Comparison of ENCODE assay signal across 17 cellular contexts in genomic region chr15:25424073-25424472, GRCh38. TPM values are rescaled to one million over a fixed set of nuclear protein-coding genes. Genes with fewer than 3 reads are reported as not detected.
A peak's percentile ranks its signal among the peaks of the same experiment; 100 is the strongest.
DNase-seq lines count a peak whose midpoint lies in the region; ATAC-seq and TF ChIP-seq lines count a peak whose summit lies in the region.
"Had no signal": no experiment of that assay in that cellular context is flagged by ENCODE, and none has a peak within 500 bp of the region (broad histone marks: within the 10 kb centered on the region; RNA-seq: fewer than 3 reads in every experiment).

No MANE protein-coding gene starts in this region.

- no peak for ATAC-seq in activated CD8-positive, alpha-beta T cell treated with anti-CD3 and anti-CD28 coated beads for 36 hours
- ATAC-seq in activated CD8-positive, alpha-beta T cell treated with anti-CD3 and anti-CD28 coated beads, Interleukin-2, amount 10 ng/mL, durations not matched to agents 7 days and 5 days: no peak
- ATAC-seq in CD4-positive, alpha-beta T cell (ENCODE audit: poor library complexity): no peak
- ATAC-seq: GM23338 had no signal

- peaks cover 12% of the 10 kb centered on the region for H3K36me3 ChIP-seq in Loucy (ENCODE audit: insufficient read depth, low read length)
- peaks cover 76% of the 10 kb centered on the region for H3K36me3 ChIP-seq in Karpas-422 (ENCODE audit: insufficient read depth, low read length)

- peaks cover 100% of the 10 kb centered on the region for H3K79me2 ChIP-seq in Loucy (ENCODE audit: insufficient read depth, low read length)
- peaks cover 100% of the 10 kb centered on the region for H3K79me2 ChIP-seq in Karpas-422 (ENCODE audit: low read length)

- H3K9ac ChIP-seq in Loucy (ENCODE audit: low read depth, low read length, poor library complexity, severe bottlenecking) (no peak overlapping the region), Karpas-422 (ENCODE audit: low read length) (no peak overlapping the region)
- H3K9ac ChIP-seq: BLaER1 had no signal

- H3K4me2 ChIP-seq in Loucy (ENCODE audit: low read depth, low read length, poor library complexity, severe bottlenecking) (peak overlapping the region; percentile 79), Karpas-422 (ENCODE audit: low read depth, low read length, poor library complexity, severe bottlenecking) (no peak overlapping the region)
- H3K4me2 ChIP-seq: BLaER1, GM23338 had no signal

- H3K36me3 Mint-ChIP-seq in activated CD8-positive, alpha-beta T cell treated with anti-CD3 and anti-CD28 coated beads for 36 hours (ENCODE audit: low read depth): peaks cover 59% of the 10 kb centered on the region
- peaks cover 55% of the 10 kb centered on the region for H3K36me3 Mint-ChIP-seq in activated CD8-positive, alpha-beta T cell treated with anti-CD3 and anti-CD28 coated beads, Interleukin-2, amount 10 ng/mL, durations not matched to agents 7 days and 5 days (ENCODE audit: low read depth)
- H3K36me3 Mint-ChIP-seq in CD4-positive, alpha-beta T cell (ENCODE audit: low read depth): peaks cover 68% of the 10 kb centered on the region
- no peaks in the 10 kb centered on the region for H3K36me3 Mint-ChIP-seq in endothelial cell (ENCODE audit: low read depth, unreplicated experiment)

- intact Hi-C loops in activated CD8-positive, alpha-beta T cell treated with anti-CD3 and anti-CD28 coated beads for 36 hours (cut with micrococcal nuclease): no loop called here
- intact Hi-C loops in CD4-positive, alpha-beta T cell (cut with DNase I, micrococcal nuclease): no loop called here

- H3K27me3 ChIP-seq in CD4-positive, alpha-beta T cell (ENCODE audit: control insufficient read depth, insufficient read depth, low read length): no peaks in the 10 kb centered on the region
- H3K27me3 ChIP-seq in Loucy (ENCODE audit: insufficient read depth, low read length, poor library complexity, severe bottlenecking) (no peaks in the 10 kb centered on the region), Karpas-422 (ENCODE audit: low read length) (no peaks in the 10 kb centered on the region)
- H3K27me3 ChIP-seq: BLaER1 had no signal

- CTCF ChIA-PET in activated CD8-positive, alpha-beta T cell treated with anti-CD3 and anti-CD28 coated beads for 36 hours (lab: Charles Lee): interaction anchor here (0.8 kb wide), 1 partner anchor 13 kb away, joined by 3 read pairs; no protein-coding TSS in a partner anchor
- CTCF ChIA-PET in activated CD8-positive, alpha-beta T cell treated with anti-CD3 and anti-CD28 coated beads, Interleukin-2, amount 10 ng/mL, durations not matched to agents 7 days and 5 days (lab: Charles Lee): interaction anchor here (0.9 kb wide), 1 partner anchor 13 kb away, joined by 4 read pairs; no protein-coding TSS in a partner anchor
- CTCF ChIA-PET in CD4-positive, alpha-beta T cell (lab: Charles Lee): no interaction called here

- peaks cover 54% of the 10 kb centered on the region for H3K4me1 Mint-ChIP-seq in activated CD8-positive, alpha-beta T cell treated with anti-CD3 and anti-CD28 coated beads for 36 hours (ENCODE audit: low read depth)
- H3K4me1 Mint-ChIP-seq in activated CD8-positive, alpha-beta T cell treated with anti-CD3 and anti-CD28 coated beads, Interleukin-2, amount 10 ng/mL, durations not matched to agents 7 days and 5 days (ENCODE audit: low read depth): peaks cover 19% of the 10 kb centered on the region
- peaks cover 86% of the 10 kb centered on the region for H3K4me1 Mint-ChIP-seq in CD4-positive, alpha-beta T cell (ENCODE audit: low read depth)
- H3K4me1 Mint-ChIP-seq in endothelial cell (ENCODE audit: unreplicated experiment): peaks cover 6% of the 10 kb centered on the region

- H3K4me1 ChIP-seq in Loucy (ENCODE audit: insufficient read depth, low read length, poor library complexity, severe bottlenecking) (peaks cover 53% of the 10 kb centered on the region), Karpas-422 (ENCODE audit: low read length) (no peaks in the 10 kb centered on the region)
- H3K4me1 ChIP-seq: BLaER1 had no signal

- H3K27ac Mint-ChIP-seq in activated CD8-positive, alpha-beta T cell treated with anti-CD3 and anti-CD28 coated beads for 36 hours: peak overlapping the region; percentile 5
- H3K27ac Mint-ChIP-seq in activated CD8-positive, alpha-beta T cell treated with anti-CD3 and anti-CD28 coated beads, Interleukin-2, amount 10 ng/mL, durations not matched to agents 7 days and 5 days: no peak overlapping the region
- H3K27ac Mint-ChIP-seq in CD4-positive, alpha-beta T cell: no peak overlapping the region
- H3K27ac Mint-ChIP-seq in endothelial cell (ENCODE audit: unreplicated experiment): peak overlapping the region; percentile 11
- H3K27ac Mint-ChIP-seq: GM23338 had no signal

- H2AFZ ChIP-seq in Loucy (ENCODE audit: low read length) (no peak overlapping the region), Karpas-422 (ENCODE audit: low read length) (no peak overlapping the region)
- H2AFZ ChIP-seq: GM23338 had no signal

- no peak overlapping the region for H3K4me3 ChIP-seq in Loucy (ENCODE audit: low read length, poor library complexity, severe bottlenecking)
- H3K4me3 ChIP-seq in Karpas-422 (ENCODE audit: low read length): no peak overlapping the region
- H3K4me3 ChIP-seq: BLaER1, GM23338 had no signal

- POLR2A ChIA-PET in activated CD8-positive, alpha-beta T cell treated with anti-CD3 and anti-CD28 coated beads for 36 hours (lab: Charles Lee): no interaction called here
- POLR2A ChIA-PET in activated CD8-positive, alpha-beta T cell treated with anti-CD3 and anti-CD28 coated beads, Interleukin-2, amount 10 ng/mL, durations not matched to agents 7 days and 5 days (lab: Charles Lee): no interaction called here
- POLR2A ChIA-PET in CD4-positive, alpha-beta T cell (lab: Charles Lee): no interaction called here

- peaks cover 17% of the 10 kb centered on the region for H3K9me3 Mint-ChIP-seq in activated CD8-positive, alpha-beta T cell treated with anti-CD3 and anti-CD28 coated beads for 36 hours
- H3K9me3 Mint-ChIP-seq in activated CD8-positive, alpha-beta T cell treated with anti-CD3 and anti-CD28 coated beads, Interleukin-2, amount 10 ng/mL, durations not matched to agents 7 days and 5 days (ENCODE audit: insufficient read depth): peaks cover 10% of the 10 kb centered on the region
- peaks cover 4% of the 10 kb centered on the region for H3K9me3 Mint-ChIP-seq in CD4-positive, alpha-beta T cell
- H3K9me3 Mint-ChIP-seq in endothelial cell (ENCODE audit: unreplicated experiment): no peaks in the 10 kb centered on the region
- H3K9me3 Mint-ChIP-seq: GM23338 had no signal

- no peaks in the 10 kb centered on the region for H3K27me3 Mint-ChIP-seq in activated CD8-positive, alpha-beta T cell treated with anti-CD3 and anti-CD28 coated beads for 36 hours
- H3K27me3 Mint-ChIP-seq in activated CD8-positive, alpha-beta T cell treated with anti-CD3 and anti-CD28 coated beads, Interleukin-2, amount 10 ng/mL, durations not matched to agents 7 days and 5 days (ENCODE audit: low read depth): no peaks in the 10 kb centered on the region
- no peaks in the 10 kb centered on the region for H3K27me3 Mint-ChIP-seq in CD4-positive, alpha-beta T cell
- H3K27me3 Mint-ChIP-seq in endothelial cell (ENCODE audit: unreplicated experiment): peaks cover 1% of the 10 kb centered on the region

- no peak overlapping the region for H3K4me3 Mint-ChIP-seq in activated CD8-positive, alpha-beta T cell treated with anti-CD3 and anti-CD28 coated beads for 36 hours
- no peak overlapping the region for H3K4me3 Mint-ChIP-seq in activated CD8-positive, alpha-beta T cell treated with anti-CD3 and anti-CD28 coated beads, Interleukin-2, amount 10 ng/mL, durations not matched to agents 7 days and 5 days
- H3K4me3 Mint-ChIP-seq in CD4-positive, alpha-beta T cell: peak overlapping the region; percentile 36
- no peak overlapping the region for H3K4me3 Mint-ChIP-seq in endothelial cell (ENCODE audit: unreplicated experiment)
- H3K4me3 Mint-ChIP-seq: GM23338, H9 had no signal

- H3K9me2 ChIP-seq in Loucy (replicated peaks; ENCODE audit: low read depth, low read length) (no peaks in the 10 kb centered on the region), Karpas-422 (replicated peaks; ENCODE audit: insufficient read depth, low read length) (no peaks in the 10 kb centered on the region)

- H4K20me1 ChIP-seq in Loucy (ENCODE audit: insufficient read depth, low read length, poor library complexity, severe bottlenecking) (peaks cover 98% of the 10 kb centered on the region), Karpas-422 (ENCODE audit: insufficient read depth, low read depth, low read length) (no peaks in the 10 kb centered on the region)

- TF ChIP-seq CTCF in activated CD8-positive, alpha-beta T cell treated with anti-CD3 and anti-CD28 coated beads for 36 hours (IDR thresholded peaks at IDR 0.05): no peak
- no peak for TF ChIP-seq CTCF in CD4-positive, alpha-beta T cell (IDR thresholded peaks at IDR 0.05)
- no peak for TF ChIP-seq CTCF in Loucy (conservative IDR thresholded peaks at IDR 0.05; ENCODE audit: low read length)
- TF ChIP-seq CTCF in endothelial cell (IDR thresholded peaks at IDR 0.05; ENCODE audit: unreplicated experiment): no peak

- no peak for DNase-seq in activated CD8-positive, alpha-beta T cell treated with anti-CD3 and anti-CD28 coated beads for 36 hours
- DNase-seq in activated CD8-positive, alpha-beta T cell treated with anti-CD3 and anti-CD28 coated beads, Interleukin-2, amount 10 ng/mL, durations not matched to agents 7 days and 5 days: no peak
- DNase-seq in CD4-positive, alpha-beta T cell: no peak
- DNase-seq in endothelial cell (ENCODE audit: low spot score) (no peak), hepatic stellate cell (ENCODE audit: low spot score) (no peak), medulla oblongata (ENCODE audit: extremely low spot score) (no peak), Karpas-422 (no peak)
- DNase-seq: 8988T, AML-193, COR-L47, DND-41, GDM1, H9, IMR-90 had no signal

- no peak overlapping the region for H3K27ac ChIP-seq in CD4-positive, alpha-beta T cell (ENCODE audit: low read depth, low read length)
- H3K27ac ChIP-seq in Karpas-422 (ENCODE audit: low read length): no peak overlapping the region
- H3K27ac ChIP-seq: BLaER1 had no signal

- no peaks in the 10 kb centered on the region for H3F3A ChIP-seq in Loucy (ENCODE audit: low read depth)

- H3K9me3 ChIP-seq in CD4-positive, alpha-beta T cell (ENCODE audit: control insufficient read depth, low read length): no peaks in the 10 kb centered on the region
- H3K9me3 ChIP-seq in Loucy (ENCODE audit: insufficient read depth, low read depth, low read length) (peaks cover 3% of the 10 kb centered on the region; the same call in 1 of the 2 replicates), Karpas-422 (ENCODE audit: low read length) (peaks cover 34% of the 10 kb centered on the region)

RNA-seq across cellular contexts. Expression of gene UBE3A, which starts 14.8 kb away (rescaled TPM):
- total RNA-seq in activated CD8-positive, alpha-beta T cell treated with anti-CD3 and anti-CD28 coated beads for 36 hours: 100 to 1,000 TPM; 102 to 110 TPM
- 10 to 100 TPM; 87.7 to 92.2 TPM for total RNA-seq in activated CD8-positive, alpha-beta T cell treated with anti-CD3 and anti-CD28 coated beads, Interleukin-2, amount 10 ng/mL, durations not matched to agents 7 days and 5 days
- 100 to 1,000 TPM; 124 to 126 TPM for total RNA-seq in CD4-positive, alpha-beta T cell
- total RNA-seq in endothelial cell (ENCODE audit: unreplicated experiment): 102 TPM
- 85.0 and 121 TPM in 2 replicates for total RNA-seq in Karpas-422 (2014; rRNA removed; shearing (Covaris generic); ENCODE audit: low replicate concordance)

Comparison
In these comparisons a context has a peak if more than half of its experiments do, and no peak if none do; other contexts are left out.
1. H3K27ac Mint-ChIP-seq: peak in activated CD8-positive, alpha-beta T cell treated with anti-CD3 and anti-CD28 coated beads for 36 hours (single experiment) and endothelial cell (single experiment); none in activated CD8-positive, alpha-beta T cell treated with anti-CD3 and anti-CD28 coated beads, Interleukin-2, amount 10 ng/mL, durations not matched to agents 7 days and 5 days (single experiment) and CD4-positive, alpha-beta T cell (single experiment).